In genomic region chr6:137357263-137357947, GRCh38 we compare ENCODE assay signal across 1 cellular context.
A peak's percentile ranks its signal among the peaks of the same experiment; 100 is the strongest.
TF ChIP-seq lines count a peak whose summit lies in the region.

No MANE protein-coding gene starts in this region.

TF ChIP-seq in HepG2, 621 proteins besides CTCF, POLR2A, EP300 and RAD21 (continued from another document and continues in another):
- TF ChIP-seq TEAD3 (CRISPR knock-in tag; optimal IDR thresholded peaks at IDR 0.05; ENCODE audit: borderline replicate concordance) (peak; percentile 95), ZNF883 (CRISPR knock-in tag; IDR thresholded peaks at IDR 0.05; ENCODE audit: not compliant biosample characterization) (no peak), HOXA9 (CRISPR knock-in tag; IDR thresholded peaks at IDR 0.05; ENCODE audit: borderline replicate concordance) (0 out of 2 replicates have a peak, but pooled peaks have one; percentile 22), ZNF382 (CRISPR knock-in tag; IDR thresholded peaks at IDR 0.05; ENCODE audit: borderline replicate concordance) (no peak), ZBTB42 (CRISPR knock-in tag; IDR thresholded peaks at IDR 0.05) (0 out of 2 replicates have a peak, but pooled peaks have one; percentile 49), LCORL (IDR thresholded peaks at IDR 0.05) (peak; percentile 83), LCORL (CRISPR knock-in tag; IDR thresholded peaks at IDR 0.05) (peak; percentile 99), ARNT (IDR thresholded peaks at IDR 0.05) (no peak), GATAD1 (CRISPR knock-in tag; IDR thresholded peaks at IDR 0.05) (peak; percentile 69), GATAD2A (CRISPR knock-in tag; IDR thresholded peaks at IDR 0.05) (peak; percentile 97), ZNF768 (CRISPR knock-in tag; IDR thresholded peaks at IDR 0.05) (no peak), ZNF501 (CRISPR knock-in tag; IDR thresholded peaks at IDR 0.05) (peak; percentile 83), KMT2A (CRISPR knock-in tag; IDR thresholded peaks at IDR 0.05) (peak; percentile 77), ZFY (CRISPR knock-in tag; IDR thresholded peaks at IDR 0.05) (peak; percentile 56; the same call in 1 of the 2 replicates), ZBTB40 (IDR thresholded peaks at IDR 0.05) (no peak), ZBTB40 (CRISPR knock-in tag; IDR thresholded peaks at IDR 0.05) (peak; percentile 84; the same call in 1 of the 2 replicates), POLR2AphosphoS2 (IDR thresholded peaks at IDR 0.05; ENCODE audit: low read depth, low read length) (peak; percentile 86; the same call in 1 of the 2 replicates), ASH2L (IDR thresholded peaks at IDR 0.05; ENCODE audit: insufficient read length, low read depth, low read length) (no peak), ZNF720 (CRISPR knock-in tag; IDR thresholded peaks at IDR 0.05) (no peak), ZBTB39 (CRISPR knock-in tag; IDR thresholded peaks at IDR 0.05) (peak; percentile 84), SAFB2 (CRISPR knock-in tag; IDR thresholded peaks at IDR 0.05; ENCODE audit: borderline replicate concordance, low read depth) (no peak), ZNF44 (CRISPR knock-in tag; IDR thresholded peaks at IDR 0.05) (peak; percentile 77; the same call in 1 of the 2 replicates), MYPOP (CRISPR knock-in tag; IDR thresholded peaks at IDR 0.05) (peak; percentile 81), PAXIP1 (CRISPR knock-in tag; conservative IDR thresholded peaks at IDR 0.05) (peak; percentile 98), ZBTB14 (CRISPR knock-in tag; IDR thresholded peaks at IDR 0.05) (no peak), NFIB (CRISPR knock-in tag; IDR thresholded peaks at IDR 0.05; ENCODE audit: borderline replicate concordance) (no peak), AGO1 (IDR thresholded peaks at IDR 0.05; ENCODE audit: low read depth, low read length, poor library complexity, severe bottlenecking) (no peak), SMYD3 (CRISPR knock-in tag; IDR thresholded peaks at IDR 0.05) (0 out of 2 replicates have a peak, but pooled peaks have one; percentile 26), HMG20A (CRISPR knock-in tag; IDR thresholded peaks at IDR 0.05; ENCODE audit: borderline replicate concordance) (peak; percentile 97), ZNF710 (CRISPR knock-in tag; IDR thresholded peaks at IDR 0.05; ENCODE audit: borderline replicate concordance) (peak; percentile 69; the same call in 1 of the 2 replicates), PAF1 (CRISPR knock-in tag; IDR thresholded peaks at IDR 0.05) (no peak), MAFK (conservative IDR thresholded peaks at IDR 0.05 in 1 of 2, IDR thresholded peaks at IDR 0.05 in 1 of 2; ENCODE audit: low read length in 2 of 2) (0 out of 4 replicates have a peak, but pooled peaks of 1 of the 2 experiments have one; percentile 47), ONECUT2 (CRISPR knock-in tag; IDR thresholded peaks at IDR 0.05) (no peak), KDM4B (CRISPR knock-in tag; IDR thresholded peaks at IDR 0.05) (peak; percentile 85; the same call in 1 of the 2 replicates), ZNF354B (CRISPR knock-in tag; IDR thresholded peaks at IDR 0.05) (no peak), HNF1B (CRISPR knock-in tag; IDR thresholded peaks at IDR 0.05) (peak; percentile 98), ATAD3A (CRISPR knock-in tag; IDR thresholded peaks at IDR 0.05) (no peak), ZNF235 (CRISPR knock-in tag; IDR thresholded peaks at IDR 0.05; ENCODE audit: borderline replicate concordance) (no peak), TBX3 (IDR thresholded peaks at IDR 0.05; ENCODE audit: borderline replicate concordance) (peak; percentile 57; the same call in 1 of the 2 replicates), ZNF460 (CRISPR knock-in tag; IDR thresholded peaks at IDR 0.05; ENCODE audit: borderline replicate concordance) (no peak)
